Comparison of ENCODE assay signal across 8 cellular contexts in the genomic region with DNA sequence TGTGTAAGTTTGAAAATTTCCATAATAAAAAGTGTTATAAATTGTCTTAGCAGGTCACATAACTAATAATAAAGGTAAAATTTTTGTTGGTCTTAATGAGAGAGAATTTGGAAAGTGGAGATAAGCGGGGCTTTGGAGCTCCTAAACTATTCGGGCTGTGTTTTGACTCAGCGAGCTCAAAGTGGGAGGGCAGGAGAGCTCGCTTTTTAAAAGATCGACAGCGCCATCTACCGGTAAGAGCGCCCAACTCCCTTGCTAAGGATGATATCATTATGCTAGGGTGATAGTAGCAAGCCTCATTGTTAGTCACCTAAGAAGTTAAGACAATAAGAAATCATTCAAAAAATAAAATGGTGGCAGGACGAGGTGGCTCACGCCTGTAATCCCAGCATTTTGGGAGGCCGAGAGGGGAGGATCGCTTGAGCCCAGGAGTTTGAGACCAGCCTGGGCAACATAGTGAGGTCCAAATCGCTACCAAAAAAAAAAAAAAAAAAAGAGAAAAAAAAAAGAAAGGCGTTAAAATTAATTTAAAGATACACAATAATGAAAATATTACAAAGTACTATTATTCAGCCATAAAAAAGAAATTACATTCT. TPM values are rescaled to one million over a fixed set of nuclear protein-coding genes. Genes with fewer than 3 reads are reported as not detected.
DNase-seq lines count a peak whose midpoint lies in the region; ATAC-seq and TF ChIP-seq lines count a peak whose summit lies in the region.

No MANE protein-coding gene starts in this region.

- H3K4me1 Mint-ChIP-seq in activated T-helper 1 cell treated with anti-CD3 and anti-CD28 coated beads, Interleukin-12 subunit alpha, Interleukin-12 subunit beta, Interleukin-2, Interleukin-4 antibody, amounts not matched to agents 30 ng/mL and 10 ng/mL and 1 ng/mL, durations not matched to agents 14 hours and 24 hours and 36 hours (ENCODE audit: low read depth), result peaks cover 10% of the 10 kb centered on the region

- POLR2A ChIA-PET in RWPE1 (lab: Yijun Ruan, JAX; ENCODE audit: low non-redundant PET), result interaction anchor here (0.5 kb wide), 1 partner anchor 27 kb away, joined by 3 read pairs; a partner anchor contains a TSS

- no peak for ATAC-seq in GM21381 (IDR thresholded peaks at IDR 0.05; ENCODE audit: unreplicated experiment)

- no peak overlapping the region for H3K27ac ChIP-seq in RWPE1

- intact Hi-C loops in activated T-helper 1 cell treated with anti-CD3 and anti-CD28 coated beads, Interleukin-12 subunit alpha, Interleukin-12 subunit beta, Interleukin-2, Interleukin-4 antibody, amounts not matched to agents 30 ng/mL and 10 ng/mL and 1 ng/mL, durations not matched to agents 14 hours and 24 hours and 36 hours (cut with micrococcal nuclease), result loop anchor here (1.0 to 5.0 kb wide), 8 partner anchors 173 to 605 kb away; a partner anchor contains a TSS

- H3K27ac Mint-ChIP-seq in activated T-helper 1 cell treated with anti-CD3 and anti-CD28 coated beads, Interleukin-12 subunit alpha, Interleukin-12 subunit beta, Interleukin-2, Interleukin-4 antibody, amounts not matched to agents 30 ng/mL and 10 ng/mL and 1 ng/mL, durations not matched to agents 14 hours and 24 hours and 36 hours, result no peak overlapping the region

- DNase-seq in LHCN-M2 (ENCODE audit: low read depth), result peak; percentile 84
- DNase-seq in RWPE1 (ENCODE audit: low spot score), result peak; percentile 89
- peak; percentile 75 for DNase-seq in activated T-helper 1 cell treated with anti-CD3 and anti-CD28 coated beads, Interleukin-12 subunit alpha, Interleukin-12 subunit beta, Interleukin-2, Interleukin-4 antibody, amounts not matched to agents 30 ng/mL and 10 ng/mL and 1 ng/mL, durations not matched to agents 14 hours and 24 hours and 36 hours (ENCODE audit: low spot score)
- peak; percentile 93 for DNase-seq in fibroblast of the aortic adventitia (ENCODE audit: low read depth)
- DNase-seq in non-pigmented ciliary epithelial cell (ENCODE audit: low read depth), result peak; percentile 71
- peak; percentile 99 for DNase-seq in superior temporal gyrus (ENCODE audit: extremely low spot score)

- TF ChIP-seq CTCF in GM12875 (IDR thresholded peaks at IDR 0.05; ENCODE audit: borderline replicate concordance, insufficient read depth, low read depth, low read length) (peak; percentile 61), RWPE1 (conservative IDR thresholded peaks at IDR 0.05; ENCODE audit: low read depth) (peak; percentile 76), fibroblast of the aortic adventitia (IDR thresholded peaks at IDR 0.05; ENCODE audit: insufficient read depth, low read length) (peak; percentile 77)

- no peak overlapping the region for H3K4me3 Mint-ChIP-seq in activated T-helper 1 cell treated with anti-CD3 and anti-CD28 coated beads, Interleukin-12 subunit alpha, Interleukin-12 subunit beta, Interleukin-2, Interleukin-4 antibody, amounts not matched to agents 30 ng/mL and 10 ng/mL and 1 ng/mL, durations not matched to agents 14 hours and 24 hours and 36 hours

- H3K27me3 Mint-ChIP-seq in activated T-helper 1 cell treated with anti-CD3 and anti-CD28 coated beads, Interleukin-12 subunit alpha, Interleukin-12 subunit beta, Interleukin-2, Interleukin-4 antibody, amounts not matched to agents 30 ng/mL and 10 ng/mL and 1 ng/mL, durations not matched to agents 14 hours and 24 hours and 36 hours (ENCODE audit: insufficient read depth), result peaks cover 22% of the 10 kb centered on the region

- H3K4me3 ChIP-seq in GM12875 (ENCODE audit: low read depth, low read length) (no peak overlapping the region), fibroblast of the aortic adventitia (ENCODE audit: low read depth, low read length) (no peak overlapping the region)

- no peaks in the 10 kb centered on the region for H3K9me3 Mint-ChIP-seq in activated T-helper 1 cell treated with anti-CD3 and anti-CD28 coated beads, Interleukin-12 subunit alpha, Interleukin-12 subunit beta, Interleukin-2, Interleukin-4 antibody, amounts not matched to agents 30 ng/mL and 10 ng/mL and 1 ng/mL, durations not matched to agents 14 hours and 24 hours and 36 hours

- CTCF ChIA-PET in RWPE1 (lab: Yijun Ruan, JAX), result interaction anchor here (0.6 to 1.9 kb wide), 17 partner anchors 9 to 431 kb away, joined by 3 to 7 read pairs (median 4); a partner anchor contains a TSS

- no peaks in the 10 kb centered on the region for H3K36me3 Mint-ChIP-seq in activated T-helper 1 cell treated with anti-CD3 and anti-CD28 coated beads, Interleukin-12 subunit alpha, Interleukin-12 subunit beta, Interleukin-2, Interleukin-4 antibody, amounts not matched to agents 30 ng/mL and 10 ng/mL and 1 ng/mL, durations not matched to agents 14 hours and 24 hours and 36 hours (ENCODE audit: low read depth)

RNA-seq across cellular contexts. Expression of a gene that starts 24.8 kb away (rescaled TPM):
- 0.40 and 0.71 TPM in 2 replicates for total RNA-seq in LHCN-M2 (2014; rRNA removed)
- 1.5 TPM for polyA plus RNA-seq in LHCN-M2 (2012)
- not detected in 2 replicates for total RNA-seq in activated T-helper 1 cell treated with anti-CD3 and anti-CD28 coated beads, Interleukin-12 subunit alpha, Interleukin-12 subunit beta, Interleukin-2, Interleukin-4 antibody, amounts not matched to agents 30 ng/mL and 10 ng/mL and 1 ng/mL, durations not matched to agents 14 hours and 24 hours and 36 hours
- total RNA-seq in fibroblast of the aortic adventitia (ENCODE audit: low replicate concordance), result not detected in 2 replicates

RNA-seq across cellular contexts. Expression of a gene that starts 27.0 kb away (rescaled TPM):
- total RNA-seq in LHCN-M2 (2014; rRNA removed) (0.64 and 0.69 TPM in 2 replicates), fibroblast of the aortic adventitia (ENCODE audit: low replicate concordance) (1.2 and 7.0 TPM in 2 replicates)
- polyA plus RNA-seq in LHCN-M2 (2012), result 3.1 TPM
- 0.26 TPM in 1 of 2 replicates, not detected in the other for total RNA-seq in activated T-helper 1 cell treated with anti-CD3 and anti-CD28 coated beads, Interleukin-12 subunit alpha, Interleukin-12 subunit beta, Interleukin-2, Interleukin-4 antibody, amounts not matched to agents 30 ng/mL and 10 ng/mL and 1 ng/mL, durations not matched to agents 14 hours and 24 hours and 36 hours

RNA-seq across cellular contexts. Expression of a gene that starts 32.7 kb away (rescaled TPM):
- total RNA-seq in LHCN-M2 (2014; rRNA removed), result not detected in 2 replicates
- polyA plus RNA-seq in LHCN-M2 (2012), result 0.23 TPM
- total RNA-seq in activated T-helper 1 cell treated with anti-CD3 and anti-CD28 coated beads, Interleukin-12 subunit alpha, Interleukin-12 subunit beta, Interleukin-2, Interleukin-4 antibody, amounts not matched to agents 30 ng/mL and 10 ng/mL and 1 ng/mL, durations not matched to agents 14 hours and 24 hours and 36 hours, result not detected in 2 replicates
- total RNA-seq in fibroblast of the aortic adventitia (ENCODE audit: low replicate concordance), result not detected in 2 replicates

RNA-seq across cellular contexts. Expression of a gene that starts 51.3 kb away (rescaled TPM):
- total RNA-seq in LHCN-M2 (2014; rRNA removed), result not detected in 2 replicates
- 0.05 TPM for polyA plus RNA-seq in LHCN-M2 (2012)
- total RNA-seq in activated T-helper 1 cell treated with anti-CD3 and anti-CD28 coated beads, Interleukin-12 subunit alpha, Interleukin-12 subunit beta, Interleukin-2, Interleukin-4 antibody, amounts not matched to agents 30 ng/mL and 10 ng/mL and 1 ng/mL, durations not matched to agents 14 hours and 24 hours and 36 hours, result not detected in 2 replicates
- not detected in 2 replicates for total RNA-seq in fibroblast of the aortic adventitia (ENCODE audit: low replicate concordance)
